ENCODE assay signal across 22 cellular contexts in the genomic region with DNA sequence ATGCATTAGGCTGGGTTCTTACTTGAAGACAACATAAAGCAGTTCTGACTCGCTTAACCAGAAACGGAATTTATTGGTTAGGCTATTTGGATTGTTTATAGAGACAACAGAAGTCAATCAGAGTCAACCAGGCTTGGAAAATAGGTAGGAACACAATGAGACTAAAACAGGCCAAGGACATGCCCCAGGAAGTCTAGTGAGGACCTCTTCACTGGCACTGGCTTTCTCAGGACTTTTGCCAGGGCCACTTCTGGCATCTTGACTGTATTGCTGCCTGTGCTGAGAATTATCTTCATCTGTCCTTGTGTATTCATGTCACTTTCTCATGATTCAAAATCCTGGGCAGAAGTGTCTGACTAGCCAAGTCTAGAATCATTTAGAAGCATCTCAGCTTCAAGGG. TPM values are rescaled to one million over a fixed set of nuclear protein-coding genes. Genes with fewer than 3 reads are reported as not detected.
DNase-seq lines count a peak whose midpoint lies in the region; ATAC-seq, FAIRE-seq and TF ChIP-seq lines count a peak whose summit lies in the region.
"Had no signal": no experiment of that assay in that cellular context is flagged by ENCODE, and none has a peak within 500 bp of the region (broad histone marks: within the 10 kb centered on the region; RNA-seq: fewer than 3 reads in every experiment).

No MANE protein-coding gene starts in this region.

- FAIRE-seq in astrocyte (lab: Jason Lieb, UNC) = peak; percentile 88
- FAIRE-seq: H1, HepG2 had no signal

- ATAC-seq in left lung = peak; percentile 70
- ATAC-seq: CD8-positive, alpha-beta T cell; HepG2 had no signal

- H3K4me3 Mint-ChIP-seq in astrocyte (ENCODE audit: unreplicated experiment) (no peak overlapping the region), endothelial cell (ENCODE audit: unreplicated experiment) (no peak overlapping the region)
- H3K4me3 Mint-ChIP-seq: CD8-positive, alpha-beta T cell had no signal

- H3K4me1 Mint-ChIP-seq in astrocyte (ENCODE audit: low read depth, unreplicated experiment) = peaks cover 3% of the 10 kb centered on the region
- no peaks in the 10 kb centered on the region for H3K4me1 Mint-ChIP-seq in endothelial cell (ENCODE audit: unreplicated experiment)

- no peaks in the 10 kb centered on the region for H3K36me3 ChIP-seq in astrocyte (ENCODE audit: insufficient read depth, low read length)
- H3K36me3 ChIP-seq in left lung = no peaks in the 10 kb centered on the region
- H3K36me3 ChIP-seq: BLaER1 treated with 17β-estradiol and CSF1 and Interleukin-3, amounts not matched to agents 10 nM and 100 nM; Peyer's patch; SJSA1 had no signal

- no peak overlapping the region for H3K4me2 ChIP-seq in astrocyte (ENCODE audit: low read length)
- H3K4me2 ChIP-seq: BLaER1 treated with 17β-estradiol and CSF1 and Interleukin-3, amounts not matched to agents 10 nM and 100 nM had no signal

- H3K4me1 ChIP-seq in astrocyte (ENCODE audit: insufficient read depth, low read length) = no peaks in the 10 kb centered on the region
- H3K4me1 ChIP-seq in left lung = peaks cover 0 to 18% of the 10 kb centered on the region in 2 donors
- H3K4me1 ChIP-seq: Peyer's patch had no signal

- H3K79me2 ChIP-seq in astrocyte (ENCODE audit: insufficient read depth, low read length) = no peaks in the 10 kb centered on the region

- H3K9me3 ChIP-seq in astrocyte (ENCODE audit: insufficient read depth, low read depth, low read length) = no peaks in the 10 kb centered on the region
- no peaks in the 10 kb centered on the region for H3K9me3 ChIP-seq in left lung
- H3K9me3 ChIP-seq: Peyer's patch, SJSA1 had no signal

- H3K4me3 ChIP-seq in LNCaP clone FGC (ENCODE audit: low read depth, low read length) (no peak overlapping the region), astrocyte (ENCODE audit: insufficient read depth, low read depth, low read length) (no peak overlapping the region), left lung (no peak overlapping the region)
- H3K4me3 ChIP-seq: BLaER1 treated with 17β-estradiol and CSF1 and Interleukin-3, amounts not matched to agents 10 nM and 100 nM; Peyer's patch; SJSA1 had no signal

- no peaks in the 10 kb centered on the region for H4K20me1 ChIP-seq in astrocyte (ENCODE audit: insufficient read depth, low read length)

- H3K27ac Mint-ChIP-seq in astrocyte (ENCODE audit: unreplicated experiment) (no peak overlapping the region), endothelial cell (ENCODE audit: unreplicated experiment) (no peak overlapping the region)
- H3K27ac Mint-ChIP-seq: CD8-positive, alpha-beta T cell had no signal

- no peaks in the 10 kb centered on the region for H3K9me3 Mint-ChIP-seq in astrocyte (ENCODE audit: unreplicated experiment)
- no peaks in the 10 kb centered on the region for H3K9me3 Mint-ChIP-seq in endothelial cell (ENCODE audit: unreplicated experiment)
- H3K9me3 Mint-ChIP-seq: CD8-positive, alpha-beta T cell had no signal

- H3K36me3 Mint-ChIP-seq in astrocyte (ENCODE audit: low read depth, unreplicated experiment) = no peaks in the 10 kb centered on the region
- no peaks in the 10 kb centered on the region for H3K36me3 Mint-ChIP-seq in endothelial cell (ENCODE audit: low read depth, unreplicated experiment)

- H3K27me3 Mint-ChIP-seq in astrocyte (ENCODE audit: low read depth, unreplicated experiment) (no peaks in the 10 kb centered on the region), endothelial cell (ENCODE audit: unreplicated experiment) (no peaks in the 10 kb centered on the region)

- no peak overlapping the region for H3K9ac ChIP-seq in astrocyte (ENCODE audit: low read length)
- H3K9ac ChIP-seq: BLaER1 treated with 17β-estradiol and CSF1 and Interleukin-3, amounts not matched to agents 10 nM and 100 nM had no signal

- H3K27ac ChIP-seq in astrocyte (ENCODE audit: low read depth, low read length) (no peak overlapping the region), left lung (no peak overlapping the region)
- H3K27ac ChIP-seq: BLaER1 treated with 17β-estradiol and CSF1 and Interleukin-3, amounts not matched to agents 10 nM and 100 nM; Peyer's patch; SJSA1 had no signal

- H3K27me3 ChIP-seq in astrocyte (ENCODE audit: insufficient read depth, low read length) (no peaks in the 10 kb centered on the region), left lung (no peaks in the 10 kb centered on the region)
- H3K27me3 ChIP-seq: Peyer's patch, SJSA1 had no signal

- no peak overlapping the region for H2AFZ ChIP-seq in astrocyte (ENCODE audit: low read depth, low read length)

- TF ChIP-seq CTCF in LNCaP clone FGC (IDR thresholded peaks at IDR 0.05; ENCODE audit: control insufficient read depth, extremely low read depth, insufficient read depth) (no peak), astrocyte (IDR thresholded peaks at IDR 0.05; ENCODE audit: insufficient read depth, low read depth, low read length) (no peak), left lung (IDR thresholded peaks at IDR 0.05) (no peak), endothelial cell (IDR thresholded peaks at IDR 0.05; ENCODE audit: unreplicated experiment) (no peak)

- intact Hi-C loops in left lung (cut with DNase I) = no loop called here

- peak; percentile 4 for DNase-seq in ELF-1 (ENCODE audit: low read depth, low spot score)
- peak; percentile 86 for DNase-seq in LNCaP clone FGC (ENCODE audit: low read depth)
- no peak for DNase-seq in astrocyte (ENCODE audit: low read depth)
- no peak for DNase-seq in left lung
- no peak for DNase-seq in foreskin melanocyte
- DNase-seq in DMS153 treated with DMSO at 0.1 percent for 48 hours (lab: John Stamatoyannopoulos, UW; ENCODE audit: unreplicated experiment) = no peak
- no peak for DNase-seq in endothelial cell (ENCODE audit: low spot score)
- DNase-seq: CD8-positive, alpha-beta T cell; DND-41; GDM1; KG1; NCI-H1417 treated with DMSO at 0.1 percent for 48 hours; NCI-H187 treated with DMSO at 0.1 percent for 48 hours; NCI-H2171; Peyer's patch; SW 1271 had no signal

RNA-seq across cellular contexts. Expression of gene PGAM4, which starts 19.6 kb away (rescaled TPM):
- total RNA-seq in astrocyte = 0.32 TPM in 1 of 2 replicates, not detected in the other
- not detected for total RNA-seq in left lung
- not detected for total RNA-seq in endothelial cell (ENCODE audit: unreplicated experiment)
- total RNA-seq: A673; CD8-positive, alpha-beta T cell; M059J; Peyer's patch; SJSA1 had no signal

RNA-seq across cellular contexts. Expression of gene ATP7A, which starts 39.3 kb away (rescaled TPM):
- total RNA-seq in astrocyte = 15.0 and 17.2 TPM in 2 replicates
- total RNA-seq in left lung = 10 to 100 TPM; 14.9 to 16.2 TPM
- total RNA-seq in endothelial cell (ENCODE audit: unreplicated experiment) = 6.7 TPM

RNA-seq across cellular contexts. Expression of gene COX7B, which starts 50.6 kb away (rescaled TPM):
- total RNA-seq in astrocyte = 246 and 250 TPM in 2 replicates
- 100 to 1,000 TPM; 192 to 215 TPM for total RNA-seq in left lung
- total RNA-seq in endothelial cell (ENCODE audit: unreplicated experiment) = 155 TPM

RNA-seq across cellular contexts. Expression of gene MAGT1, which starts 54.6 kb away (rescaled TPM):
- total RNA-seq in astrocyte = 84.3 and 95.6 TPM in 2 replicates
- 10 to 100 TPM; 85.9 to 90.6 TPM for total RNA-seq in left lung
- 52.4 TPM for total RNA-seq in endothelial cell (ENCODE audit: unreplicated experiment)

Comparison
In these comparisons a context has a peak if more than half of its experiments do, and no peak if none do; other contexts are left out.
1. DNase-seq: peak in ELF-1 (single experiment) and LNCaP clone FGC (single experiment); none in astrocyte (single experiment), left lung (0 of 2), foreskin melanocyte (single experiment), DMS153 treated with DMSO at 0.1 percent for 48 hours (single experiment) and endothelial cell (single experiment).